ENCODE assay signal across 21 cellular contexts in the genomic region with DNA sequence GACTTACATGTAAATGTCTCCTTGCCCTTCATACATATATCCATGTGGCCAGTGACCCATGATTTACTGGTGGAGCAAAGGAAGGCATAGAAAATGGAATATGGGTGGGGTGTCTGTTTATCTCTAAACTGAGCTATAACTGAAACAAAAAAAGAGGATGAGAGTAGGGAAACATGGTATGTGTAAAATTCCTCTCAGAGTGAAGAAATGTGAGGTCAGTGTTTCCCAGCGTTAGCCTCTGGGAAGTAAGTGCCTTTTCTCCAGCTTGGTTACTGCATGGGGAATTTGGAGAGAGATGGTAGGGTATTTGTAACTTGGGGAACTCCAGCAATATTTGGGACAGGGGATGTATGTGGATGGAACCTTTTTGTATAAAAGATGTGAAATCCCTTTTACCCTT.
DNase-seq lines count a peak whose midpoint lies in the region; ATAC-seq and TF ChIP-seq lines count a peak whose summit lies in the region.
"Had no signal": no experiment of that assay in that cellular context is flagged by ENCODE, and none has a peak within 500 bp of the region (broad histone marks: within the 10 kb centered on the region; RNA-seq: fewer than 3 reads in every experiment).

No MANE protein-coding gene starts in this region.

- no peaks in the 10 kb centered on the region for H3K27me3 Mint-ChIP-seq in type B pancreatic cell
- no peaks in the 10 kb centered on the region for H3K27me3 Mint-ChIP-seq in activated T-cell treated with anti-CD3 and anti-CD28 coated beads, Interleukin-2, amount 50 U/mL, for 24 hours
- H3K27me3 Mint-ChIP-seq: activated CD4-positive, alpha-beta T cell treated with anti-CD3 and anti-CD28 coated beads, Interleukin-2, amount 10 ng/mL, durations not matched to agents 7 days and 5 days; activated CD8-positive, alpha-beta memory T cell treated with anti-CD3 and anti-CD28 coated beads, Interleukin-2, amount 10 ng/mL, durations not matched to agents 7 days and 5 days; activated naive CD8-positive, alpha-beta T cell; CD4-positive, alpha-beta T cell; IgD-negative memory B cell; T-helper 17 cell had no signal

- ATAC-seq in omental fat pad (ENCODE audit: low FRiP score) = peak; percentile 17
- ATAC-seq: activated CD8-positive, alpha-beta memory T cell treated with anti-CD3 and anti-CD28 coated beads, Interleukin-2, amount 10 ng/mL, durations not matched to agents 7 days and 5 days; T-helper 17 cell had no signal

- H3K27me3 ChIP-seq in esophagus squamous epithelium = no peaks in the 10 kb centered on the region
- H3K27me3 ChIP-seq: neural progenitor cell, stomach had no signal

- H3K4me1 Mint-ChIP-seq in type B pancreatic cell (ENCODE audit: unreplicated experiment) = peaks cover 63% of the 10 kb centered on the region
- H3K4me1 Mint-ChIP-seq in activated T-cell treated with anti-CD3 and anti-CD28 coated beads, Interleukin-2, amount 50 U/mL, for 24 hours (ENCODE audit: low read depth) = peaks cover 61% of the 10 kb centered on the region

- no peak for TF ChIP-seq POLR2A in esophagus squamous epithelium (IDR thresholded peaks at IDR 0.05)

- peak overlapping the region; percentile 5 for H3K27ac Mint-ChIP-seq in type B pancreatic cell
- H3K27ac Mint-ChIP-seq in activated T-cell treated with anti-CD3 and anti-CD28 coated beads, Interleukin-2, amount 50 U/mL, for 24 hours = no peak overlapping the region
- H3K27ac Mint-ChIP-seq: activated CD4-positive, alpha-beta T cell treated with anti-CD3 and anti-CD28 coated beads, Interleukin-2, amount 10 ng/mL, durations not matched to agents 7 days and 5 days; activated CD8-positive, alpha-beta memory T cell treated with anti-CD3 and anti-CD28 coated beads, Interleukin-2, amount 10 ng/mL, durations not matched to agents 7 days and 5 days; activated naive CD8-positive, alpha-beta T cell; activated T-helper 1 cell treated with anti-CD3 and anti-CD28 coated beads, Interleukin-12 subunit alpha, Interleukin-12 subunit beta, Interleukin-2, Interleukin-4 antibody, amounts not matched to agents 30 ng/mL and 10 ng/mL and 1 ng/mL, durations not matched to agents 14 hours and 24 hours and 36 hours; neural progenitor cell; T-helper 17 cell had no signal

- peaks cover 19 to 91% (median 27%) of the 10 kb centered on the region in 3 donors for H3K4me1 ChIP-seq in esophagus squamous epithelium

- DNase-seq in esophagus squamous epithelium (lab: John Stamatoyannopoulos, UW) (no peak), omental fat pad (ENCODE audit: low spot score) (no peak), type B pancreatic cell (ENCODE audit: extremely low spot score, unreplicated experiment) (no peak), kidney tubule cell (ENCODE audit: low spot score) (no peak)
- DNase-seq in stimulated activated CD4-positive, alpha-beta T cell treated with anti-CD3 and anti-CD28 coated beads, Interleukin-4, amount 100 ng/mL, for 4 hours = no peak
- DNase-seq in activated T-cell treated with anti-CD3 and anti-CD28 coated beads, Interleukin-2, amount 50 U/mL, for 24 hours = no peak
- DNase-seq: activated CD4-positive, alpha-beta T cell treated with anti-CD3 and anti-CD28 coated beads, Interleukin-2, amount 10 ng/mL, durations not matched to agents 7 days and 5 days; activated CD8-positive, alpha-beta memory T cell treated with anti-CD3 and anti-CD28 coated beads, Interleukin-2, amount 10 ng/mL, durations not matched to agents 7 days and 5 days; CD4-positive, alpha-beta T cell; DMS 273 treated with DMSO at 0.1 percent for 48 hours; effector memory CD4-positive, alpha-beta T cell; H9; NCI-H510A; stimulated activated CD4-positive, alpha-beta T cell treated with anti-CD3 and anti-CD28 coated beads, Interleukin-12 subunit alpha, Interleukin-12 subunit beta, amount 100 ng/mL, for 4 hours; stomach; T-helper 17 cell had no signal

- WGBS in esophagus squamous epithelium, 2 donors = 67 to 82% methylated on average over 1 of the region's 1 CpG

- no peaks in the 10 kb centered on the region for H3K9me3 Mint-ChIP-seq in type B pancreatic cell
- no peaks in the 10 kb centered on the region for H3K9me3 Mint-ChIP-seq in activated T-cell treated with anti-CD3 and anti-CD28 coated beads, Interleukin-2, amount 50 U/mL, for 24 hours
- H3K9me3 Mint-ChIP-seq: activated CD4-positive, alpha-beta T cell treated with anti-CD3 and anti-CD28 coated beads, Interleukin-2, amount 10 ng/mL, durations not matched to agents 7 days and 5 days; activated T-helper 1 cell treated with anti-CD3 and anti-CD28 coated beads, Interleukin-12 subunit alpha, Interleukin-12 subunit beta, Interleukin-2, Interleukin-4 antibody, amounts not matched to agents 30 ng/mL and 10 ng/mL and 1 ng/mL, durations not matched to agents 14 hours and 24 hours and 36 hours; CD4-positive, alpha-beta T cell; H9; IgD-negative memory B cell; neural progenitor cell had no signal

- H3K9me3 ChIP-seq in esophagus squamous epithelium = no peaks in the 10 kb centered on the region
- H3K9me3 ChIP-seq: stomach had no signal

- intact Hi-C loops in esophagus squamous epithelium (cut with DNase I) = no loop called here

- H3K36me3 ChIP-seq in esophagus squamous epithelium = no peaks in the 10 kb centered on the region
- H3K36me3 ChIP-seq: neural progenitor cell, stomach had no signal

- no peak overlapping the region for H3K4me3 ChIP-seq in esophagus squamous epithelium
- H3K4me3 ChIP-seq: neural progenitor cell, stomach had no signal

- TF ChIP-seq CTCF in VCaP (conservative IDR thresholded peaks at IDR 0.05) = no peak
- TF ChIP-seq CTCF in esophagus squamous epithelium (IDR thresholded peaks at IDR 0.05) = no peak
- no peak for TF ChIP-seq CTCF in omental fat pad (IDR thresholded peaks at IDR 0.05)
- no peak for TF ChIP-seq CTCF in type B pancreatic cell (conservative IDR thresholded peaks at IDR 0.05)

- no peak overlapping the region for H3K4me3 Mint-ChIP-seq in type B pancreatic cell
- no peak overlapping the region for H3K4me3 Mint-ChIP-seq in activated T-cell treated with anti-CD3 and anti-CD28 coated beads, Interleukin-2, amount 50 U/mL, for 24 hours
- H3K4me3 Mint-ChIP-seq: activated CD4-positive, alpha-beta T cell treated with anti-CD3 and anti-CD28 coated beads, Interleukin-2, amount 10 ng/mL, durations not matched to agents 7 days and 5 days; activated CD8-positive, alpha-beta memory T cell treated with anti-CD3 and anti-CD28 coated beads, Interleukin-2, amount 10 ng/mL, durations not matched to agents 7 days and 5 days; activated naive CD8-positive, alpha-beta T cell; activated T-helper 1 cell treated with anti-CD3 and anti-CD28 coated beads, Interleukin-12 subunit alpha, Interleukin-12 subunit beta, Interleukin-2, Interleukin-4 antibody, amounts not matched to agents 30 ng/mL and 10 ng/mL and 1 ng/mL, durations not matched to agents 14 hours and 24 hours and 36 hours; CD4-positive, alpha-beta T cell; H9; neural progenitor cell; T-helper 17 cell had no signal

- H3K36me3 Mint-ChIP-seq in type B pancreatic cell = no peaks in the 10 kb centered on the region
- H3K36me3 Mint-ChIP-seq in activated T-cell treated with anti-CD3 and anti-CD28 coated beads, Interleukin-2, amount 50 U/mL, for 24 hours (ENCODE audit: low read depth) = peaks cover 15% of the 10 kb centered on the region
- H3K36me3 Mint-ChIP-seq: IgD-negative memory B cell, neural progenitor cell had no signal

- peak overlapping the region; percentile 83 for H3K27ac ChIP-seq in VCaP
- H3K27ac ChIP-seq in esophagus squamous epithelium = peak overlapping the region in 3 of 4 donors; percentile 5 to 43 (median 37)
- H3K27ac ChIP-seq: neural progenitor cell had no signal
